10 cellular contexts compared by ENCODE assay signal in the genomic region with DNA sequence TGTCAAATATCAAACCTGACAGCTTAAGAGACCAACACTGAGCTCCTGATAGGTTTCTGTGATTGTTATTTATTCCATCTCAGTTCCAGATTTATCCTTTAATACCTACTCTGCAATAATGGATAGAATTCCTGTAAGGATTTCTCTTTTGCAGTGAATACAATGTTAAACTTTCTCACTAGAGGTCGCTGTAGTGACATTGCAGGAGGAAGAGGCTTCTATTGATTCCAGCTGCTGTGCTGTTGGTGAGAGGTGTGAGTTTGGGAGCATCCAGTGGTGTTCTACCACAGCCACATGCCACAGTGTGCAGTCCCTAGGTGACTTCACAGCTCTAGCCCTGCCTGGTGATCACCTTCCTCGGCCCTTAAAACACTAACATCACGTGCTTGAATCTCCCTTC. TPM values are rescaled to one million over a fixed set of nuclear protein-coding genes. Genes with fewer than 3 reads are reported as not detected.
DNase-seq lines count a peak whose midpoint lies in the region; ATAC-seq and TF ChIP-seq lines count a peak whose summit lies in the region.
"Had no signal": no experiment of that assay in that cellular context is flagged by ENCODE, and none has a peak within 500 bp of the region (broad histone marks: within the 10 kb centered on the region; RNA-seq: fewer than 3 reads in every experiment).

No MANE protein-coding gene starts in this region.

- peak; percentile 52 for ATAC-seq in HG02885 (IDR thresholded peaks at IDR 0.05; ENCODE audit: poor library complexity, unreplicated experiment)

- H3K27ac ChIP-seq in SK-N-MC (no peak overlapping the region), coronary artery (no peak overlapping the region)
- H3K27ac ChIP-seq: parathyroid adenoma had no signal

- DNase-seq in COR-L47 (lab: John Stamatoyannopoulos, UW) (peak; percentile 8), SK-N-MC (ENCODE audit: low read depth, low spot score) (peak; percentile 6), inferior parietal cortex (ENCODE audit: extremely low spot score) (peak; percentile 27), cerebellum (ENCODE audit: low spot score) (no peak), NCI-H1436 treated with DMSO at 0.1 percent for 48 hours (lab: John Stamatoyannopoulos, UW) (no peak), coronary artery (ENCODE audit: low spot score) (no peak)
- DNase-seq in central memory CD4-positive, alpha-beta T cell: no peak
- DNase-seq: amygdala had no signal

- H3K9me3 ChIP-seq in SK-N-MC (ENCODE audit: low read depth, low read length): no peaks in the 10 kb centered on the region

- no peaks in the 10 kb centered on the region for H3K36me3 ChIP-seq in SK-N-MC (ENCODE audit: insufficient read depth, low read length)

- H3K9ac ChIP-seq in SK-N-MC (ENCODE audit: insufficient read length): no peak overlapping the region
- H3K9ac ChIP-seq: parathyroid adenoma had no signal

- H3K4me3 ChIP-seq in SK-N-MC (no peak overlapping the region), coronary artery (no peak overlapping the region)

- TF ChIP-seq CTCF in coronary artery (IDR thresholded peaks at IDR 0.05): no peak

RNA-seq across cellular contexts. Expression of gene DCAF8L2, which starts 34.6 kb away (rescaled TPM):
- total RNA-seq in cerebellum: not detected

Comparison
In these comparisons a context has a peak if more than half of its experiments do, and no peak if none do; other contexts are left out.
1. DNase-seq: peak in COR-L47 (single experiment), SK-N-MC (single experiment) and inferior parietal cortex (single experiment); none in cerebellum (single experiment), NCI-H1436 treated with DMSO at 0.1 percent for 48 hours (single experiment), central memory CD4-positive, alpha-beta T cell (single experiment) and coronary artery (single experiment).